Comparison of ENCODE assay signal across 8 cellular contexts in genomic region chr1:32753532-32754281, GRCh38. TPM values are rescaled to one million over a fixed set of nuclear protein-coding genes. Genes with fewer than 3 reads are reported as not detected.
DNase-seq lines count a peak whose midpoint lies in the region; ATAC-seq and TF ChIP-seq lines count a peak whose summit lies in the region.

No MANE protein-coding gene starts in this region.

- TF ChIP-seq POLR2A in suprapubic skin (IDR thresholded peaks at IDR 0.05): peak in 1 of 2 donors; percentile 66

- peaks cover 11% of the 10 kb centered on the region for H3K36me3 ChIP-seq in RWPE2 (ENCODE audit: low read depth)
- H3K36me3 ChIP-seq in neuronal stem cell (replicated peaks in 1 of 2; ENCODE audit: control insufficient read depth in 2 of 2, insufficient read depth in 2 of 2, low read length in 2 of 2): no peaks in the 10 kb centered on the region
- H3K36me3 ChIP-seq in suprapubic skin: no peaks in the 10 kb centered on the region

- H3K9ac ChIP-seq in neuronal stem cell (ENCODE audit: low read depth, low read length, poor library complexity): peak overlapping the region; percentile 93

- ATAC-seq in HG03460 (IDR thresholded peaks at IDR 0.05; ENCODE audit: unreplicated experiment): peak; percentile 72
- ATAC-seq in RWPE2 (ENCODE audit: low read depth): peak; percentile 80
- ATAC-seq in foreskin keratinocyte: peak; percentile 84
- ATAC-seq in GM19395 (IDR thresholded peaks at IDR 0.05; ENCODE audit: unreplicated experiment): no peak

- no peak for TF ChIP-seq EP300 in suprapubic skin (IDR thresholded peaks at IDR 0.05)

- H2BK120ac ChIP-seq in neuronal stem cell (ENCODE audit: low read depth, low read length): no peak overlapping the region

- H3K27me3 ChIP-seq in RWPE2 (ENCODE audit: insufficient read depth, poor library complexity, severe bottlenecking) (no peaks in the 10 kb centered on the region), foreskin keratinocyte (no peaks in the 10 kb centered on the region), neuronal stem cell (ENCODE audit: control insufficient read depth in 3 of 3, insufficient read depth in 3 of 3, low read depth in 1 of 3, low read length in 3 of 3) (no peaks in the 10 kb centered on the region), suprapubic skin (no peaks in the 10 kb centered on the region)

- H3K27ac ChIP-seq in RWPE2 (ENCODE audit: poor library complexity, severe bottlenecking) (peak overlapping the region; percentile 100), foreskin keratinocyte (no peak overlapping the region), neuronal stem cell (replicated peaks; ENCODE audit: low read length) (peak overlapping the region; percentile 72), suprapubic skin (peak overlapping the region; percentile 96)

- peak overlapping the region; percentile 91 for H2AFZ ChIP-seq in neuronal stem cell (ENCODE audit: low read length)

- no peak overlapping the region for H2BK12ac ChIP-seq in neuronal stem cell (ENCODE audit: low read length)

- H3K9me3 ChIP-seq in RWPE2 (ENCODE audit: severe bottlenecking) (no peaks in the 10 kb centered on the region), neuronal stem cell (replicated peaks in 1 of 2; ENCODE audit: control insufficient read depth in 2 of 2, insufficient read depth in 1 of 2, low read depth in 1 of 2, low read length in 2 of 2) (peaks cover 0 to 2% of the 10 kb centered on the region in 2 donors), suprapubic skin (no peaks in the 10 kb centered on the region)

- no CpG with 5 or more reads among the region's 63 CpGs for WGBS in neuronal stem cell (ENCODE audit: extremely low coverage in 2 of 2, insufficient read length in 2 of 2, insufficient replicate concordance in 1 of 2), 2 donors
- 5% methylated on average over 13 of the region's 63 CpGs for WGBS in suprapubic skin

- no peak overlapping the region for H3K23ac ChIP-seq in neuronal stem cell (ENCODE audit: low read depth, low read length, poor library complexity)

- peak overlapping the region; percentile 78 for H3K4me3 ChIP-seq in RWPE2 (ENCODE audit: severe bottlenecking)
- peak overlapping the region; percentile 58 to 100 for H3K4me3 ChIP-seq in neuronal stem cell (ENCODE audit: low read length in 2 of 2)
- peak overlapping the region; percentile 80 for H3K4me3 ChIP-seq in suprapubic skin

- DNase-seq in GM10266 (ENCODE audit: extremely low spot score) (peak; percentile 95), RWPE2 (ENCODE audit: low spot score) (no peak), activated gamma-delta T cell treated with Interleukin-2 at 50 U/mL for 16 hours (peak; percentile 58), foreskin keratinocyte (peak in 1 of 2 donors; percentile 50), neuronal stem cell (ENCODE audit: low spot score) (peak; percentile 86), suprapubic skin (ENCODE audit: low spot score in 2 of 2) (peak in 1 of 2 donors; percentile 79)

- TF ChIP-seq CTCF in GM10266 (IDR thresholded peaks at IDR 0.05; ENCODE audit: control insufficient read depth, insufficient read depth, low read depth, missing control alignments) (no peak), RWPE2 (IDR thresholded peaks at IDR 0.05; ENCODE audit: poor library complexity, severe bottlenecking) (peak; percentile 27), foreskin keratinocyte (conservative IDR thresholded peaks at IDR 0.05) (no peak), suprapubic skin (IDR thresholded peaks at IDR 0.05) (no peak)

- H2AK5ac ChIP-seq in neuronal stem cell (ENCODE audit: low read depth, low read length): no peak overlapping the region

- peak overlapping the region; percentile 70 for H3K4me2 ChIP-seq in neuronal stem cell (ENCODE audit: insufficient read depth, low read length, poor library complexity, severe bottlenecking)

- H3K4me1 ChIP-seq in RWPE2 (ENCODE audit: insufficient read depth, poor library complexity, severe bottlenecking) (peaks cover 22% of the 10 kb centered on the region), foreskin keratinocyte (peaks cover 9% of the 10 kb centered on the region), neuronal stem cell (ENCODE audit: control insufficient read depth in 2 of 2, insufficient read depth in 1 of 2, low read depth in 1 of 2, low read length in 2 of 2) (peaks cover 4 to 13% of the 10 kb centered on the region in 2 donors), suprapubic skin (peaks cover 57% of the 10 kb centered on the region)

- H2BK15ac ChIP-seq in neuronal stem cell (ENCODE audit: low read length): no peak overlapping the region

- no peak overlapping the region for H3K14ac ChIP-seq in neuronal stem cell (ENCODE audit: low read length)

- no peak overlapping the region for H4K91ac ChIP-seq in neuronal stem cell (ENCODE audit: low read depth, low read length, poor library complexity)

- no peak overlapping the region for H3K4ac ChIP-seq in neuronal stem cell (ENCODE audit: low read length)

- H3K79me1 ChIP-seq in neuronal stem cell (ENCODE audit: low read depth, low read length): peaks cover 5% of the 10 kb centered on the region

- H2BK5ac ChIP-seq in neuronal stem cell (ENCODE audit: low read length): peak overlapping the region; percentile 3

- H3K18ac ChIP-seq in neuronal stem cell (ENCODE audit: low read length): peak overlapping the region; percentile 66

- H4K8ac ChIP-seq in neuronal stem cell (ENCODE audit: low read depth, low read length): no peak overlapping the region

RNA-seq across cellular contexts. Expression of gene SYNC, which starts 51.1 kb away (rescaled TPM):
- total RNA-seq in foreskin keratinocyte: 4.5 and 6.6 TPM in 2 replicates
- polyA plus RNA-seq in foreskin keratinocyte: 1.6 and 2.2 TPM in 2 replicates
- 0.03 TPM for polyA plus RNA-seq in neuronal stem cell (2013, experiment 1 of 2)
- polyA plus RNA-seq in neuronal stem cell (2013, experiment 2 of 2): 0.03 TPM
- total RNA-seq in suprapubic skin: 10 to 100 TPM in 1 of 4 donors, 1 to 10 TPM in 3; 7.4 to 11.4 (median 8.3) TPM
